ENCODE assay signal across 12 cellular contexts in the genomic region with DNA sequence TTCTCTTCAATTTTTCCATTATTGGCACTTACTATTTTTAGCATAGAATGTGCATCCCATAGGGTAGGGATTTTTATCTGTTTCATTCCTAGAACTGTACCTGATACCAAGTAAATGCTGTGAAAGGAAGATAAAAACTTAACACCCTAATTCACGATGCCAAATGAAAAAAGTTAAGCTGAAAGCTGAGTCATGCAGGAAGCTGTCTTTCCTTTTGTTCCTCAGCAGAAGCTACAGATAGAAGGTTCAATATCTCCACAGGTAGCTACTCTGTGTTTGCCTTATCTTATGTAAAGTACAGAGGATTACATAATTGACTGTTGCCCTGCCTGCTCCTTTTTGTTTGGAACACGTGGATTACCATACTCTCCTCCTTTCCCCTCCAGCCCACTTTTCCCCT.
DNase-seq lines count a peak whose midpoint lies in the region; ATAC-seq and FAIRE-seq lines count a peak whose summit lies in the region.
"Had no signal": no experiment of that assay in that cellular context is flagged by ENCODE, and none has a peak within 500 bp of the region (broad histone marks: within the 10 kb centered on the region; RNA-seq: fewer than 3 reads in every experiment).

No MANE protein-coding gene starts in this region.

- H3K4me3 ChIP-seq in small intestine (ENCODE audit: low read depth in 1 of 2, low read length in 2 of 2): no peak overlapping the region
- H3K4me3 ChIP-seq: spleen had no signal

- CTCF ChIA-PET in activated CD8-positive, alpha-beta memory T cell treated with anti-CD3 and anti-CD28 coated beads, Interleukin-2, amount 10 ng/mL, durations not matched to agents 7 days and 5 days (lab: Charles Lee): interaction anchor here (0.7 kb wide), 1 partner anchor 9 kb away, joined by 3 read pairs; no protein-coding TSS in a partner anchor

- FAIRE-seq in small intestine (lab: Jason Lieb, UNC): no peak

- peaks cover 30% of the 10 kb centered on the region for H3K36me3 Mint-ChIP-seq in activated CD8-positive, alpha-beta memory T cell treated with anti-CD3 and anti-CD28 coated beads, Interleukin-2, amount 10 ng/mL, durations not matched to agents 7 days and 5 days

- H3K4me3 Mint-ChIP-seq in activated CD8-positive, alpha-beta memory T cell treated with anti-CD3 and anti-CD28 coated beads, Interleukin-2, amount 10 ng/mL, durations not matched to agents 7 days and 5 days: no peak overlapping the region
- H3K4me3 Mint-ChIP-seq: stimulated activated naive CD8-positive, alpha-beta T cell treated with anti-CD3 and anti-CD28 coated beads, Interleukin-15, amount 100 ng/mL, for 72 hours had no signal

- no peaks in the 10 kb centered on the region for H3K4me1 ChIP-seq in small intestine (ENCODE audit: control insufficient read depth in 2 of 2, insufficient read depth in 1 of 2, low read depth in 1 of 2, low read length in 1 of 2)

- H3K27ac Mint-ChIP-seq in activated CD8-positive, alpha-beta memory T cell treated with anti-CD3 and anti-CD28 coated beads, Interleukin-2, amount 10 ng/mL, durations not matched to agents 7 days and 5 days: peak overlapping the region; percentile 68

- no peaks in the 10 kb centered on the region for H3K36me3 ChIP-seq in small intestine (ENCODE audit: control insufficient read depth in 2 of 2, insufficient read depth in 2 of 2, low read length in 2 of 2)

- no peak overlapping the region for H3K27ac ChIP-seq in small intestine (ENCODE audit: low read depth in 1 of 2, low read length in 1 of 2)
- H3K27ac ChIP-seq: spleen had no signal

- H3K9me3 Mint-ChIP-seq in activated CD8-positive, alpha-beta memory T cell treated with anti-CD3 and anti-CD28 coated beads, Interleukin-2, amount 10 ng/mL, durations not matched to agents 7 days and 5 days (ENCODE audit: low read depth): no peaks in the 10 kb centered on the region
- H3K9me3 Mint-ChIP-seq: stimulated activated naive CD8-positive, alpha-beta T cell treated with anti-CD3 and anti-CD28 coated beads, Interleukin-15, amount 100 ng/mL, for 72 hours had no signal

- H3K9me3 ChIP-seq in small intestine (ENCODE audit: control insufficient read depth, low read depth): no peaks in the 10 kb centered on the region

- WGBS in small intestine, 3 donors: 8 to 35% (median 16%) methylated on average over 2 of the region's 2 CpGs

- no peak for DNase-seq in activated CD8-positive, alpha-beta memory T cell treated with anti-CD3 and anti-CD28 coated beads, Interleukin-2, amount 10 ng/mL, durations not matched to agents 7 days and 5 days
- DNase-seq in activated CD8-positive, alpha-beta memory T cell treated with anti-CD3 and anti-CD28 coated beads, Interleukin-2, amount 50 U/mL, for 4 hours: no peak
- DNase-seq in NCI-H69 (lab: John Stamatoyannopoulos, UW) (peak; percentile 81), dermis blood vessel endothelial cell (peak; percentile 55), small intestine (peak; percentile 31), posterior cingulate gyrus (no peak), AG08396 (ENCODE audit: low spot score) (no peak)
- DNase-seq in activated CD4-positive, alpha-beta T cell treated with anti-CD3 and anti-CD28 coated beads for 4 hours: no peak
- DNase-seq: amygdala; foreskin melanocyte; spleen; stimulated activated naive CD8-positive, alpha-beta T cell treated with anti-CD3 and anti-CD28 coated beads, Interleukin-15, amount 100 ng/mL, for 72 hours had no signal

- intact Hi-C loops in posterior cingulate gyrus (cut with DNase I): no loop called here

- ATAC-seq in activated CD8-positive, alpha-beta memory T cell treated with anti-CD3 and anti-CD28 coated beads, Interleukin-2, amount 10 ng/mL, durations not matched to agents 7 days and 5 days: peak; percentile 58
- ATAC-seq: stimulated activated naive CD8-positive, alpha-beta T cell treated with anti-CD3 and anti-CD28 coated beads, Interleukin-15, amount 100 ng/mL, for 72 hours had no signal

- H3K27me3 ChIP-seq in small intestine (ENCODE audit: control insufficient read depth in 2 of 2, insufficient read depth in 2 of 2, low read length in 2 of 2): no peaks in the 10 kb centered on the region
- H3K27me3 ChIP-seq: spleen had no signal

- peaks cover 13% of the 10 kb centered on the region for H3K4me1 Mint-ChIP-seq in activated CD8-positive, alpha-beta memory T cell treated with anti-CD3 and anti-CD28 coated beads, Interleukin-2, amount 10 ng/mL, durations not matched to agents 7 days and 5 days

- H3K27me3 Mint-ChIP-seq in activated CD8-positive, alpha-beta memory T cell treated with anti-CD3 and anti-CD28 coated beads, Interleukin-2, amount 10 ng/mL, durations not matched to agents 7 days and 5 days: no peaks in the 10 kb centered on the region
- H3K27me3 Mint-ChIP-seq: stimulated activated naive CD8-positive, alpha-beta T cell treated with anti-CD3 and anti-CD28 coated beads, Interleukin-15, amount 100 ng/mL, for 72 hours had no signal

Comparison
In these comparisons a context has a peak if more than half of its experiments do, and no peak if none do; other contexts are left out.
1. DNase-seq: peak in NCI-H69 (single experiment), dermis blood vessel endothelial cell (single experiment) and small intestine (single experiment); none in activated CD8-positive, alpha-beta memory T cell treated with anti-CD3 and anti-CD28 coated beads, Interleukin-2, amount 10 ng/mL, durations not matched to agents 7 days and 5 days (single experiment), activated CD8-positive, alpha-beta memory T cell treated with anti-CD3 and anti-CD28 coated beads, Interleukin-2, amount 50 U/mL, for 4 hours (single experiment), posterior cingulate gyrus (0 of 10), AG08396 (single experiment) and activated CD4-positive, alpha-beta T cell treated with anti-CD3 and anti-CD28 coated beads for 4 hours (0 of 2).